In the genomic region with DNA sequence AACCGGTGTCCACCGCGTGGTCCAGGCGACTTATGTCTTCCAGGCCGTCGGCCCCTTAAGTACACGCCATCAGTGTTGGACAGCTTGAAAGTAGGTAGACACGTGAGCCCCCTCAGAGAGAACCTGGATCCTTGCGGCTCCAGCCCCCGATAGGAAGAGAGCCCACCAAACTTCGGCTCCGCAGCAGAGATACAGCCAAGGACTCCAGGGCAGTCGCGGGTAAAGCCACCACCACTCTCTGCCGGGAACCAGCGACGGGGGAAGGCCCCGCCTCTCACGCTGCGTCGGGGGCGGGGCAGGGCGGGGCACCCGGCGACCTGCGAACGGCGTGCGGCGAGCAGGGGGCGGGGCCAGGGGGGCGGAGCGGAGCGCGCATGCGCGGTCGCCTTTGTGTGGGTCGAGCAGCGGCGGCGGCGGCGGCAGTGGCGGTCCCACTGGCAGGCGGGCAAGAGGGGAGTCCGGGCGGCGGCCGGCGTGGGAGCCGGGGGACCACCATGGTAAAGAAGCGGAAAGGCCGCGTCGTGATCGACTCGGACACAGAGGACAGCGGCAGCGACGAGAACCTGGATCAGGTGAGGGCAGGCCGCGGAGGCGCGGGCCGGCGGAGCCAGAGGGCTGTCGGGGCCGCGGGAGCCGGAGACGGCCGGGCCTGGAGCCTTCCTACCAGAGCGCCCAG, we compare ENCODE assay signal across 1 cellular context.
A peak's percentile ranks its signal among the peaks of the same experiment; 100 is the strongest.
TF ChIP-seq lines count a peak whose summit lies in the region.

Gene RTF1 (plus strand): TSS at position 354 of the 676 bp plus-strand sequence. CDS start 21 bp downstream, at position 375.

TF ChIP-seq in HepG2, 621 proteins besides CTCF, POLR2A, EP300 and RAD21 (continued from another document and continues in another):
- TF ChIP-seq, protein P1, sequence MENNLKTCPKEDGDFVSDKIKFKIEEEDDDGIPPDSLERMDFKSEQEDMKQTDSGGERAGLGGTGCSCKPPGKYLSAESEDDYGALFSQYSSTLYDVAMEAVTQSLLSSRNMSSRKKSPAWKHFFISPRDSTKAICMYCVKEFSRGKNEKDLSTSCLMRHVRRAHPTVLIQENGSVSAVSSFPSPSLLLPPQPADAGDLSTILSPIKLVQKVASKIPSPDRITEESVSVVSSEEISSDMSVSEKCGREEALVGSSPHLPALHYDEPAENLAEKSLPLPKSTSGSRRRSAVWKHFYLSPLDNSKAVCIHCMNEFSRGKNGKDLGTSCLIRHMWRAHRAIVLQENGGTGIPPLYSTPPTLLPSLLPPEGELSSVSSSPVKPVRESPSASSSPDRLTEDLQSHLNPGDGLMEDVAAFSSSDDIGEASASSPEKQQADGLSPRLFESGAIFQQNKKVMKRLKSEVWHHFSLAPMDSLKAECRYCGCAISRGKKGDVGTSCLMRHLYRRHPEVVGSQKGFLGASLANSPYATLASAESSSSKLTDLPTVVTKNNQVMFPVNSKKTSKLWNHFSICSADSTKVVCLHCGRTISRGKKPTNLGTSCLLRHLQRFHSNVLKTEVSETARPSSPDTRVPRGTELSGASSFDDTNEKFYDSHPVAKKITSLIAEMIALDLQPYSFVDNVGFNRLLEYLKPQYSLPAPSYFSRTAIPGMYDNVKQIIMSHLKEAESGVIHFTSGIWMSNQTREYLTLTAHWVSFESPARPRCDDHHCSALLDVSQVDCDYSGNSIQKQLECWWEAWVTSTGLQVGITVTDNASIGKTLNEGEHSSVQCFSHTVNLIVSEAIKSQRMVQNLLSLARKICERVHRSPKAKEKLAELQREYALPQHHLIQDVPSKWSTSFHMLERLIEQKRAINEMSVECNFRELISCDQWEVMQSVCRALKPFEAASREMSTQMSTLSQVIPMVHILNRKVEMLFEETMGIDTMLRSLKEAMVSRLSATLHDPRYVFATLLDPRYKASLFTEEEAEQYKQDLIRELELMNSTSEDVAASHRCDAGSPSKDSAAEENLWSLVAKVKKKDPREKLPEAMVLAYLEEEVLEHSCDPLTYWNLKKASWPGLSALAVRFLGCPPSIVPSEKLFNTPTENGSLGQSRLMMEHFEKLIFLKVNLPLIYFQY (CRISPR knock-in tag; IDR thresholded peaks at IDR 0.05; ENCODE audit: borderline replicate concordance), result no peak
- peak; percentile 32; the same call in 1 of the 2 replicates for TF ChIP-seq ZNF891 (CRISPR knock-in tag; IDR thresholded peaks at IDR 0.05)
- TF ChIP-seq ZNF776 (CRISPR knock-in tag; IDR thresholded peaks at IDR 0.05), result peak; percentile 45; the same call in 1 of the 2 replicates
- TF ChIP-seq ZNF773 (CRISPR knock-in tag; IDR thresholded peaks at IDR 0.05; ENCODE audit: borderline replicate concordance), result no peak
- TF ChIP-seq, protein P2, sequence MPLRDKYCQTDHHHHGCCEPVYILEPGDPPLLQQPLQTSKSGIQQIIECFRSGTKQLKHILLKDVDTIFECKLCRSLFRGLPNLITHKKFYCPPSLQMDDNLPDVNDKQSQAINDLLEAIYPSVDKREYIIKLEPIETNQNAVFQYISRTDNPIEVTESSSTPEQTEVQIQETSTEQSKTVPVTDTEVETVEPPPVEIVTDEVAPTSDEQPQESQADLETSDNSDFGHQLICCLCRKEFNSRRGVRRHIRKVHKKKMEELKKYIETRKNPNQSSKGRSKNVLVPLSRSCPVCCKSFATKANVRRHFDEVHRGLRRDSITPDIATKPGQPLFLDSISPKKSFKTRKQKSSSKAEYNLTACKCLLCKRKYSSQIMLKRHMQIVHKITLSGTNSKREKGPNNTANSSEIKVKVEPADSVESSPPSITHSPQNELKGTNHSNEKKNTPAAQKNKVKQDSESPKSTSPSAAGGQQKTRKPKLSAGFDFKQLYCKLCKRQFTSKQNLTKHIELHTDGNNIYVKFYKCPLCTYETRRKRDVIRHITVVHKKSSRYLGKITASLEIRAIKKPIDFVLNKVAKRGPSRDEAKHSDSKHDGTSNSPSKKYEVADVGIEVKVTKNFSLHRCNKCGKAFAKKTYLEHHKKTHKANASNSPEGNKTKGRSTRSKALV (CRISPR knock-in tag; IDR thresholded peaks at IDR 0.05), result 0 out of 2 replicates have a peak, but pooled peaks have one; percentile 29
- TF ChIP-seq RXRA (CRISPR knock-in tag; IDR thresholded peaks at IDR 0.05), result no peak
- TF ChIP-seq ZNF614 (CRISPR knock-in tag; IDR thresholded peaks at IDR 0.05; ENCODE audit: borderline replicate concordance), result no peak
- TF ChIP-seq ZFP91 (CRISPR knock-in tag; IDR thresholded peaks at IDR 0.05; ENCODE audit: borderline replicate concordance), result peak; percentile 65
- TF ChIP-seq ZGPAT (CRISPR knock-in tag; IDR thresholded peaks at IDR 0.05), result peak; percentile 50; the same call in 1 of the 2 replicates
- no peak for TF ChIP-seq FIP1L1 (IDR thresholded peaks at IDR 0.05; ENCODE audit: borderline replicate concordance, insufficient read depth, low read depth, low read length)
- TF ChIP-seq YEATS4 (CRISPR knock-in tag; IDR thresholded peaks at IDR 0.05; ENCODE audit: borderline replicate concordance), result peak; percentile 81
- TF ChIP-seq TOE1 (CRISPR knock-in tag; IDR thresholded peaks at IDR 0.05), result no peak
- 0 out of 2 replicates have a peak, but pooled peaks have one; percentile 27 for TF ChIP-seq SAFB2 (CRISPR knock-in tag; IDR thresholded peaks at IDR 0.05; ENCODE audit: borderline replicate concordance, low read depth)
- no peak for TF ChIP-seq ZEB1 (IDR thresholded peaks at IDR 0.05; ENCODE audit: insufficient replicate concordance, low read depth)
- no peak for TF ChIP-seq KDM4B (CRISPR knock-in tag; IDR thresholded peaks at IDR 0.05)
- peak; percentile 87 for TF ChIP-seq SP5 (CRISPR knock-in tag; IDR thresholded peaks at IDR 0.05; ENCODE audit: borderline replicate concordance, low read depth)
- peak; percentile 94 for TF ChIP-seq ZFY (CRISPR knock-in tag; IDR thresholded peaks at IDR 0.05)
- no peak for TF ChIP-seq ZSCAN31 (CRISPR knock-in tag; IDR thresholded peaks at IDR 0.05; ENCODE audit: low read depth)
- TF ChIP-seq STAG1 (CRISPR knock-in tag; IDR thresholded peaks at IDR 0.05), result no peak
- peak; percentile 67 for TF ChIP-seq ZNF563 (CRISPR knock-in tag; IDR thresholded peaks at IDR 0.05)
- TF ChIP-seq RFX1 (IDR thresholded peaks at IDR 0.05), result no peak
- peak; percentile 11; the same call in 1 of the 2 replicates for TF ChIP-seq BHLHE40 (IDR thresholded peaks at IDR 0.05; ENCODE audit: low read length)
- no peak for TF ChIP-seq ZNF710 (CRISPR knock-in tag; IDR thresholded peaks at IDR 0.05; ENCODE audit: borderline replicate concordance)
- TF ChIP-seq, protein P3, sequence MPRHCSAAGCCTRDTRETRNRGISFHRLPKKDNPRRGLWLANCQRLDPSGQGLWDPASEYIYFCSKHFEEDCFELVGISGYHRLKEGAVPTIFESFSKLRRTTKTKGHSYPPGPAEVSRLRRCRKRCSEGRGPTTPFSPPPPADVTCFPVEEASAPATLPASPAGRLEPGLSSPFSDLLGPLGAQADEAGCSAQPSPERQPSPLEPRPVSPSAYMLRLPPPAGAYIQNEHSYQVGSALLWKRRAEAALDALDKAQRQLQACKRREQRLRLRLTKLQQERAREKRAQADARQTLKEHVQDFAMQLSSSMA (CRISPR knock-in tag; IDR thresholded peaks at IDR 0.05), result peak; percentile 63; the same call in 1 of the 2 replicates
- peak; percentile 47; the same call in 1 of the 2 replicates for TF ChIP-seq MNT (IDR thresholded peaks at IDR 0.05)
- TF ChIP-seq ZNF720 (CRISPR knock-in tag; IDR thresholded peaks at IDR 0.05), result no peak
- no peak for TF ChIP-seq AGO1 (IDR thresholded peaks at IDR 0.05; ENCODE audit: low read depth, low read length, poor library complexity, severe bottlenecking)
- 0 out of 2 replicates have a peak, but pooled peaks have one; percentile 8 for TF ChIP-seq ESRRA (CRISPR knock-in tag; IDR thresholded peaks at IDR 0.05; ENCODE audit: low read depth)
- TF ChIP-seq ATF7-NPFF (CRISPR knock-in tag; IDR thresholded peaks at IDR 0.05; ENCODE audit: low read depth), result peak; percentile 10; the same call in 1 of the 2 replicates
- TF ChIP-seq ZNF281 (CRISPR knock-in tag; IDR thresholded peaks at IDR 0.05; ENCODE audit: borderline replicate concordance), result no peak
- TF ChIP-seq, protein P4, sequence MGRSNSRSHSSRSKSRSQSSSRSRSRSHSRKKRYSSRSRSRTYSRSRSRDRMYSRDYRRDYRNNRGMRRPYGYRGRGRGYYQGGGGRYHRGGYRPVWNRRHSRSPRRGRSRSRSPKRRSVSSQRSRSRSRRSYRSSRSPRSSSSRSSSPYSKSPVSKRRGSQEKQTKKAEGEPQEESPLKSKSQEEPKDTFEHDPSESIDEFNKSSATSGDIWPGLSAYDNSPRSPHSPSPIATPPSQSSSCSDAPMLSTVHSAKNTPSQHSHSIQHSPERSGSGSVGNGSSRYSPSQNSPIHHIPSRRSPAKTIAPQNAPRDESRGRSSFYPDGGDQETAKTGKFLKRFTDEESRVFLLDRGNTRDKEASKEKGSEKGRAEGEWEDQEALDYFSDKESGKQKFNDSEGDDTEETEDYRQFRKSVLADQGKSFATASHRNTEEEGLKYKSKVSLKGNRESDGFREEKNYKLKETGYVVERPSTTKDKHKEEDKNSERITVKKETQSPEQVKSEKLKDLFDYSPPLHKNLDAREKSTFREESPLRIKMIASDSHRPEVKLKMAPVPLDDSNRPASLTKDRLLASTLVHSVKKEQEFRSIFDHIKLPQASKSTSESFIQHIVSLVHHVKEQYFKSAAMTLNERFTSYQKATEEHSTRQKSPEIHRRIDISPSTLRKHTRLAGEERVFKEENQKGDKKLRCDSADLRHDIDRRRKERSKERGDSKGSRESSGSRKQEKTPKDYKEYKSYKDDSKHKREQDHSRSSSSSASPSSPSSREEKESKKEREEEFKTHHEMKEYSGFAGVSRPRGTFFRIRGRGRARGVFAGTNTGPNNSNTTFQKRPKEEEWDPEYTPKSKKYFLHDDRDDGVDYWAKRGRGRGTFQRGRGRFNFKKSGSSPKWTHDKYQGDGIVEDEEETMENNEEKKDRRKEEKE (IDR thresholded peaks at IDR 0.05), result no peak
- TF ChIP-seq PRMT3 (CRISPR knock-in tag; IDR thresholded peaks at IDR 0.05; ENCODE audit: borderline replicate concordance, low read depth), result no peak
- 0 out of 2 replicates have a peak, but pooled peaks have one; percentile 36 for TF ChIP-seq ZBTB42 (CRISPR knock-in tag; IDR thresholded peaks at IDR 0.05)
- peak; percentile 33 for TF ChIP-seq RBM39 (IDR thresholded peaks at IDR 0.05; ENCODE audit: low read depth, low read length, poor library complexity, severe bottlenecking)
